In genomic region chrX:119288890-119289393, GRCh38 we compare ENCODE assay signal across 29 cellular contexts. TPM values are rescaled to one million over a fixed set of nuclear protein-coding genes. Genes with fewer than 3 reads are reported as not detected.
A peak's percentile ranks its signal among the peaks of the same experiment; 100 is the strongest.
DNase-seq lines count a peak whose midpoint lies in the region; ATAC-seq, FAIRE-seq and TF ChIP-seq lines count a peak whose summit lies in the region.
"Had no signal": no experiment of that assay in that cellular context is flagged by ENCODE, and none has a peak within 500 bp of the region (broad histone marks: within the 10 kb centered on the region; RNA-seq: fewer than 3 reads in every experiment).

No MANE protein-coding gene starts in this region.

- H3K4me1 ChIP-seq in SK-N-SH (ENCODE audit: control insufficient read depth in 1 of 2, insufficient read depth in 2 of 2, low read depth in 1 of 2, low read length in 1 of 2) (no peaks in the 10 kb centered on the region), K562 (replicated peaks in 1 of 2; ENCODE audit: control insufficient read depth in 2 of 2, insufficient read depth in 2 of 2, low read length in 2 of 2) (no peaks in the 10 kb centered on the region), neural progenitor cell (no peaks in the 10 kb centered on the region), right cardiac atrium (ENCODE audit: control insufficient read depth, insufficient read depth, low read length) (no peaks in the 10 kb centered on the region), vagina (no peaks in the 10 kb centered on the region)
- H3K4me1 ChIP-seq: pancreas, Peyer's patch, spleen, tibial artery had no signal

- H3K4me2 ChIP-seq in SK-N-SH (no peak overlapping the region), K562 (ENCODE audit: insufficient read depth, low read length) (no peak overlapping the region), neural progenitor cell (no peak overlapping the region)
- H3K4me2 ChIP-seq: BLaER1 had no signal

- H4K20me1 ChIP-seq in SK-N-SH (ENCODE audit: insufficient read depth) (no peaks in the 10 kb centered on the region), K562 (replicated peaks; ENCODE audit: control insufficient read depth, insufficient read depth, low read length) (no peaks in the 10 kb centered on the region), neural progenitor cell (ENCODE audit: low read depth) (no peaks in the 10 kb centered on the region)
- H4K20me1 ChIP-seq: BLaER1 had no signal

- TF ChIP-seq CTCF in SK-N-SH (IDR thresholded peaks at IDR 0.05) (peak; percentile 13; the same call in 1 of the 2 replicates), K562 (IDR thresholded peaks at IDR 0.05 in 2 of 3, conservative IDR thresholded peaks at IDR 0.05 in 1 of 3; ENCODE audit: insufficient read depth in 2 of 3, low read depth in 1 of 3, low read length in 3 of 3) (peak in 2 of 3 experiments; percentile 19 to 28; a peak in 1 of 6 replicates), neural progenitor cell (IDR thresholded peaks at IDR 0.05) (peak; percentile 28), vagina (IDR thresholded peaks at IDR 0.05) (no peak)

- ATAC-seq in SK-N-SH treated with all-trans-retinoic acid at 6 μM for 48 hours, result no peak
- no peak for ATAC-seq in K562
- no peak for ATAC-seq in right cardiac atrium
- ATAC-seq: esophagus mucosa, pancreas had no signal

- H3K9ac ChIP-seq in SK-N-SH (no peak overlapping the region), K562 (ENCODE audit: insufficient read depth in 1 of 2, low read depth in 2 of 2, low read length in 2 of 2) (no peak overlapping the region), neural progenitor cell (no peak overlapping the region)
- H3K9ac ChIP-seq: BLaER1, GM23248 had no signal

- no peaks in the 10 kb centered on the region for H3F3A ChIP-seq in SK-N-SH (replicated peaks; ENCODE audit: insufficient read depth)
- H3F3A ChIP-seq in neural progenitor cell (ENCODE audit: low read depth), result no peaks in the 10 kb centered on the region

- H3K4me3 ChIP-seq in SK-N-SH (ENCODE audit: low read depth in 2 of 2, low read length in 1 of 2), result no peak overlapping the region
- no peak overlapping the region for H3K4me3 ChIP-seq in K562
- H3K4me3 ChIP-seq in neural progenitor cell, result no peak overlapping the region
- no peak overlapping the region for H3K4me3 ChIP-seq in H7 (ENCODE audit: insufficient read depth, low read depth, low read length)
- H3K4me3 ChIP-seq in right cardiac atrium (ENCODE audit: low read length), result no peak overlapping the region
- H3K4me3 ChIP-seq in vagina, result no peak overlapping the region
- H3K4me3 ChIP-seq: BLaER1, cardiac muscle cell, coronary artery, GM23248, pancreas, Peyer's patch, spleen, tibial artery had no signal

- H3K79me2 ChIP-seq in SK-N-SH (ENCODE audit: insufficient read depth), result no peaks in the 10 kb centered on the region
- H3K79me2 ChIP-seq in K562 (ENCODE audit: control insufficient read depth, insufficient read depth, low read length), result no peaks in the 10 kb centered on the region
- H3K79me2 ChIP-seq in neural progenitor cell (ENCODE audit: low read depth), result no peaks in the 10 kb centered on the region

- H2AFZ ChIP-seq in SK-N-SH (ENCODE audit: low read depth) (no peak overlapping the region), K562 (ENCODE audit: low read depth, low read length) (no peak overlapping the region), neural progenitor cell (replicated peaks) (no peak overlapping the region)
- H2AFZ ChIP-seq: GM23248 had no signal

- intact Hi-C loops in K562 (cut with micrococcal nuclease), result no loop called here
- intact Hi-C loops in right cardiac atrium (cut with DNase I), result no loop called here
- intact Hi-C loops in vagina (cut with DNase I), result no loop called here

- POLR2A ChIA-PET in SK-N-SH (lab: Yijun Ruan, JAX), result no interaction called here
- POLR2A ChIA-PET in K562 (lab: Yijun Ruan, JAX), result no interaction called here

- no peaks in the 10 kb centered on the region for H3K36me3 Mint-ChIP-seq in neural progenitor cell
- H3K36me3 Mint-ChIP-seq: activated CD4-positive, alpha-beta memory T cell treated with anti-CD3 and anti-CD28 coated beads for 36 hours; activated naive CD4-positive, alpha-beta T cell treated with anti-CD3 and anti-CD28 coated beads, Interleukin-2, amount 50 U/mL, for 24 hours had no signal

- peaks cover 8% of the 10 kb centered on the region for H3K4me1 Mint-ChIP-seq in neural progenitor cell
- H3K4me1 Mint-ChIP-seq: activated naive CD4-positive, alpha-beta T cell treated with anti-CD3 and anti-CD28 coated beads, Interleukin-2, amount 50 U/mL, for 24 hours; nephron progenitor cell had no signal

- no peak overlapping the region for H3K4me3 Mint-ChIP-seq in neural progenitor cell
- H3K4me3 Mint-ChIP-seq: activated CD4-positive, alpha-beta memory T cell treated with anti-CD3 and anti-CD28 coated beads for 36 hours; activated naive CD4-positive, alpha-beta T cell treated with anti-CD3 and anti-CD28 coated beads, Interleukin-2, amount 50 U/mL, for 24 hours; nephron progenitor cell had no signal

- H3K36me3 ChIP-seq in SK-N-SH (replicated peaks in 1 of 2; ENCODE audit: control insufficient read depth in 1 of 2, insufficient read depth in 2 of 2, low read length in 1 of 2) (no peaks in the 10 kb centered on the region), K562 (ENCODE audit: control insufficient read depth, insufficient read depth, low read length) (no peaks in the 10 kb centered on the region), neural progenitor cell (no peaks in the 10 kb centered on the region), H7 (replicated peaks; ENCODE audit: control insufficient read depth, insufficient read depth, low read length) (no peaks in the 10 kb centered on the region), vagina (no peaks in the 10 kb centered on the region)
- H3K36me3 ChIP-seq: BLaER1, cardiac muscle cell, pancreas, Peyer's patch, spleen, tibial artery had no signal

- H3K9me3 ChIP-seq in SK-N-SH (no peaks in the 10 kb centered on the region), K562 (replicated peaks; ENCODE audit: control insufficient read depth, insufficient read depth, low read depth, low read length) (no peaks in the 10 kb centered on the region), neural progenitor cell (ENCODE audit: low read depth) (no peaks in the 10 kb centered on the region), right cardiac atrium (ENCODE audit: control insufficient read depth, low read length) (no peaks in the 10 kb centered on the region), vagina (no peaks in the 10 kb centered on the region)
- H3K9me3 ChIP-seq: BLaER1, pancreas, Peyer's patch, spleen, tibial artery had no signal

- CTCF ChIA-PET in SK-N-SH (lab: Yijun Ruan, JAX), result interaction anchor here (0.7 kb wide), 1 partner anchor 8 kb away, joined by 3 read pairs; no protein-coding TSS in a partner anchor
- CTCF ChIA-PET in K562 (lab: Yijun Ruan, JAX; ENCODE audit: low intra/inter-chr PET ratio), result no interaction called here

- TF ChIP-seq POLR2A in K562 (conservative IDR thresholded peaks at IDR 0.05), result no peak
- no peak for TF ChIP-seq POLR2A in vagina (IDR thresholded peaks at IDR 0.05)

- H3K27me3 ChIP-seq in SK-N-SH (ENCODE audit: insufficient read depth) (peaks cover 32% of the 10 kb centered on the region), K562 (ENCODE audit: control insufficient read depth in 2 of 2, insufficient read depth in 2 of 2, low read length in 2 of 2) (no peaks in the 10 kb centered on the region; a peak in 1 of 5 replicates), neural progenitor cell (no peaks in the 10 kb centered on the region), H7 (ENCODE audit: control insufficient read depth, insufficient read depth, low read length) (no peaks in the 10 kb centered on the region), right cardiac atrium (ENCODE audit: control insufficient read depth, insufficient read depth) (no peaks in the 10 kb centered on the region), vagina (no peaks in the 10 kb centered on the region)
- H3K27me3 ChIP-seq: BLaER1, cardiac muscle cell, Peyer's patch, tibial artery had no signal

- H3K27ac Mint-ChIP-seq in neural progenitor cell, result no peak overlapping the region
- H3K27ac Mint-ChIP-seq: activated CD4-positive, alpha-beta memory T cell treated with anti-CD3 and anti-CD28 coated beads for 36 hours; activated naive CD4-positive, alpha-beta T cell treated with anti-CD3 and anti-CD28 coated beads, Interleukin-2, amount 50 U/mL, for 24 hours; nephron progenitor cell had no signal

- FAIRE-seq in K562 (lab: Jason Lieb, UNC), result no peak
- FAIRE-seq: frontal cortex, pancreas had no signal

- no peak for TF ChIP-seq RAD21 in SK-N-SH (IDR thresholded peaks at IDR 0.05; ENCODE audit: low read length)
- no peak for TF ChIP-seq RAD21 in K562 (CRISPR knock-in tag; conservative IDR thresholded peaks at IDR 0.05 in 1 of 2, IDR thresholded peaks at IDR 0.05 in 1 of 2)

- no peak for DNase-seq in SK-N-SH
- DNase-seq in HuH-7 (ENCODE audit: low spot score), result peak; percentile 23
- DNase-seq in K562 (ENCODE audit: extremely low read depth in 1 of 4, low spot score in 3 of 4), result peak in 1 of 4 experiments; percentile 4
- no peak for DNase-seq in neural progenitor cell (ENCODE audit: low spot score)
- DNase-seq in H7, result no peak
- DNase-seq in right cardiac atrium, result no peak
- DNase-seq in vagina (ENCODE audit: extremely low spot score in 2 of 2), result no peak
- DNase-seq: activated CD4-positive, alpha-beta memory T cell treated with anti-CD3 and anti-CD28 coated beads for 36 hours; activated CD4-positive, CD25-positive, alpha-beta regulatory T cell; activated CD8-positive, alpha-beta memory T cell treated with anti-CD3 and anti-CD28 coated beads, Interleukin-2, amount 50 U/mL, for 4 hours; effector memory CD4-positive, alpha-beta T cell; GM23248; NCI-H1436 treated with DMSO at 0.1 percent for 48 hours; NCI-H2107; NCI-H510A; nephron progenitor cell; pancreas; Peyer's patch; retina; SHP77 treated with DMSO at 0.1 percent for 48 hours; spleen; tibial artery had no signal

- no peaks in the 10 kb centered on the region for H3K9me2 ChIP-seq in SK-N-SH

- H3K9me1 ChIP-seq in K562 (ENCODE audit: control insufficient read depth, insufficient read depth, low read length), result no peaks in the 10 kb centered on the region

- WGBS in SK-N-SH (ENCODE audit: low lambda C conversion rate), result 2% methylated on average over 4 of the region's 4 CpGs
- WGBS in K562 (ENCODE audit: insufficient coverage, low coverage, missing lambda C conversion rate), result 0% methylated on average over 4 of the region's 4 CpGs
- 76% methylated on average over 4 of the region's 4 CpGs for WGBS in right cardiac atrium

- H3K27ac ChIP-seq in SK-N-SH (ENCODE audit: low read depth in 2 of 2, low read length in 1 of 2) (no peak overlapping the region), K562 (ENCODE audit: extremely low read depth, low read depth, low read length) (no peak overlapping the region), neural progenitor cell (no peak overlapping the region), right cardiac atrium (ENCODE audit: low read length) (no peak overlapping the region), vagina (no peak overlapping the region)
- H3K27ac ChIP-seq: BLaER1, cardiac muscle cell, coronary artery, GM23248, pancreas, Peyer's patch, spleen, tibial artery had no signal

- peaks cover 2% of the 10 kb centered on the region for H3K27me3 Mint-ChIP-seq in neural progenitor cell (ENCODE audit: insufficient read depth, low read depth)
- H3K27me3 Mint-ChIP-seq: activated CD4-positive, alpha-beta memory T cell treated with anti-CD3 and anti-CD28 coated beads for 36 hours; activated naive CD4-positive, alpha-beta T cell treated with anti-CD3 and anti-CD28 coated beads, Interleukin-2, amount 50 U/mL, for 24 hours had no signal

- no TSS peak for BruUV-seq in K562 (replicated peaks; lab: Mats Ljungman, UMichigan)

- TF ChIP-seq EP300 in SK-N-SH (IDR thresholded peaks at IDR 0.05; ENCODE audit: borderline replicate concordance in 1 of 2, low read depth in 1 of 2, low read length in 1 of 2) (no peak), K562 (IDR thresholded peaks at IDR 0.05; ENCODE audit: low read length) (no peak)

- H3K9me3 Mint-ChIP-seq in neural progenitor cell, result peaks cover 2% of the 10 kb centered on the region
- H3K9me3 Mint-ChIP-seq: activated CD4-positive, alpha-beta memory T cell treated with anti-CD3 and anti-CD28 coated beads for 36 hours; activated naive CD4-positive, alpha-beta T cell treated with anti-CD3 and anti-CD28 coated beads, Interleukin-2, amount 50 U/mL, for 24 hours had no signal

- in situ Hi-C loops in K562 (cut with MboI), result no loop called here

RNA-seq across cellular contexts. Expression of gene PGRMC1, which starts 52.9 kb away (rescaled TPM):
- polyA plus RNA-seq in SK-N-SH (2012; rRNA removed) (65.3 and 77.6 TPM in 2 replicates), K562 (2011; rRNA removed) (75.1 and 95.7 TPM in 2 replicates), K562 (2014; fragmentation: Illumina TruSeq; extraction: Trizol) (87.1 and 90.3 TPM in 2 replicates), K562 (2014; fragmentation: Nextera tagmentation; extraction: Ambion mirVana) (10 to 100 TPM; 27.4 to 39.4 TPM), K562 (2014; rRNA removed) (96.8 and 98.6 TPM in 2 replicates), right cardiac atrium (36.9 TPM)
- polyA plus RNA-seq in SK-N-SH (2012; cell fraction: cytosol; rRNA removed), result 74.8 and 85.2 TPM in 2 replicates
- polyA plus RNA-seq in SK-N-SH (2012; cell fraction: nucleus; rRNA removed), result 30.7 and 38.7 TPM in 2 replicates
- 26.5 and 59.4 TPM in 2 replicates for total RNA-seq in K562 (2011; cell fraction: chromatin; rRNA removed; ENCODE audit: low replicate concordance)
- 70.8 and 71.2 TPM in 2 replicates for total RNA-seq in K562 (2011; cell fraction: nucleolus; rRNA removed)
- total RNA-seq in K562 (2011; cell fraction: nucleoplasm; rRNA removed), result 79.0 and 102 TPM in 2 replicates
- total RNA-seq in K562 (2014; rRNA removed) (115 and 120 TPM in 2 replicates), K562 (2014; rRNA removed; fragmentation: Illumina TruSeq; extraction: Trizol) (102 and 111 TPM in 2 replicates), K562 (2015; rRNA removed; fragmentation: Illumina TruSeq; extraction: Trizol) (82.3 and 85.7 TPM in 2 replicates), K562 (2021) (85.9 and 90.4 TPM in 2 replicates), neural progenitor cell (ENCODE audit: low replicate concordance) (191 and 246 TPM in 2 replicates), right cardiac atrium (10 to 100 TPM; 26.9 to 38.0 (median 30.6) TPM), vagina (101 TPM)
- 41.6 and 82.8 TPM in 2 replicates for polyA plus RNA-seq in K562 (2011; cell fraction: cytosol; rRNA removed)
- polyA plus RNA-seq in K562 (2011; cell fraction: nucleus; rRNA removed), result 16.7 and 20.6 TPM in 2 replicates
- 89.3 and 101 TPM in 2 replicates for polyA plus RNA-seq in K562 (2012)
- polyA minus RNA-seq in K562 (2011; rRNA and poly(A)+ RNA removed), result 56.1 and 66.0 TPM in 2 replicates
- 42.5 and 46.9 TPM in 2 replicates for polyA minus RNA-seq in K562 (2011; cell fraction: cytosol; rRNA and poly(A)+ RNA removed)
- 8.5 and 10.9 TPM in 2 replicates for polyA minus RNA-seq in K562 (2011; cell fraction: nucleus; rRNA and poly(A)+ RNA removed)
- 247 and 254 TPM in 2 replicates for total RNA-seq in H7 (2014; rRNA removed; shearing (Covaris generic))

Comparison
In these comparisons a context has a peak if more than half of its experiments do, and no peak if none do; other contexts are left out.
1. CTCF ChIP-seq: peak in SK-N-SH (single experiment), K562 (2 of 3) and neural progenitor cell (single experiment); none in vagina (0 of 3).
2. Of the 27 proteins assayed by ChIP-seq in both K562 and SK-N-SH: peak only in K562: none; only in SK-N-SH: none; in both: CTCF; in neither: 26.